In the genomic region with DNA sequence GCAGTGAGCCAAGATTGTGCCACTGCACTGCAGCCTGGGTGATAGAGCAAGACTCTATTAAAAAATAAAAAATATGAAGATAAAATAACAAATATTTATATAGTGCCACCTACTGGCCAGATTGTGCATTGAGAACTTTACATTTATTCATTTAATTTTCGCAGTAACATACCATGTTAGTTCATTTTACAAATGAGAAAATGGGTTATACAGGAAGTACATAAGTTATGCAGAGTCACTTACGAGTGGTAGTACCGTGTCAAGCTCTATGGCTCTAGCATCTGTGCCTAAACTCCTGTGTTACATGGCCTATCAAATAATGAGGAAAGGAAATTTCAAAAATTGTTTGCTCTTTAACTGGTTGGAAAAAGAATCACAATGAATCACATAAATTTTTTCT, we compare ENCODE assay signal across 9 cellular contexts. TPM values are rescaled to one million over a fixed set of nuclear protein-coding genes. Genes with fewer than 3 reads are reported as not detected.
DNase-seq lines count a peak whose midpoint lies in the region; ATAC-seq and TF ChIP-seq lines count a peak whose summit lies in the region.
"Had no signal": no experiment of that assay in that cellular context is flagged by ENCODE, and none has a peak within 500 bp of the region (broad histone marks: within the 10 kb centered on the region; RNA-seq: fewer than 3 reads in every experiment).

No MANE protein-coding gene starts in this region.

- no TSS peak for BruUV-seq in HCT116 (replicated peaks; lab: Mats Ljungman, UMichigan)

- no peaks in the 10 kb centered on the region for H3K27me3 Mint-ChIP-seq in WTC11 (ENCODE audit: low read depth)

- H3K9ac ChIP-seq in HCT116 (ENCODE audit: low read length) = no peak overlapping the region

- peaks cover 59% of the 10 kb centered on the region for H3K79me2 ChIP-seq in HCT116 (ENCODE audit: insufficient read depth, low read length)

- ATAC-seq in HCT116 (peak; percentile 42), WTC11 (no peak), HG03045 (IDR thresholded peaks at IDR 0.05; ENCODE audit: unreplicated experiment) (no peak), Right ventricle myocardium superior (ENCODE audit: poor library complexity) (no peak)

- H3K4me1 ChIP-seq in HCT116 (ENCODE audit: control insufficient read depth in 1 of 2, insufficient read depth in 2 of 2, low read length in 2 of 2) = no peaks in the 10 kb centered on the region
- no peaks in the 10 kb centered on the region for H3K4me1 ChIP-seq in HAP-1
- H3K4me1 ChIP-seq: SJCRH30 had no signal

- peaks cover 8% of the 10 kb centered on the region; the same call in 1 of the 2 replicates for H4K20me1 ChIP-seq in HCT116 (ENCODE audit: insufficient read depth)

- TF ChIP-seq CTCF in HCT116 (IDR thresholded peaks at IDR 0.05 in 2 of 3, conservative IDR thresholded peaks at IDR 0.05 in 1 of 3; ENCODE audit: borderline replicate concordance in 1 of 3, insufficient read depth in 1 of 3, low read depth in 2 of 3, low read length in 2 of 3) (peak in 2 of 3 experiments; percentile 25 to 51; a peak in 4 of 6 replicates), WTC11 (IDR thresholded peaks at IDR 0.05) (peak; percentile 67; the same call in 1 of the 2 replicates), kidney epithelial cell (IDR thresholded peaks at IDR 0.05; ENCODE audit: insufficient read depth, low read length, poor library complexity, severe bottlenecking) (peak; percentile 22)

- H3K9me3 ChIP-seq in HCT116 (ENCODE audit: control insufficient read depth in 1 of 2, insufficient read depth in 1 of 2, low read depth in 1 of 2, low read length in 2 of 2) (no peaks in the 10 kb centered on the region), HAP-1 (no peaks in the 10 kb centered on the region)
- H3K9me3 ChIP-seq: SJCRH30 had no signal

- peak; percentile 37; the same call in 1 of the 2 replicates for TF ChIP-seq RAD21 in HCT116 (IDR thresholded peaks at IDR 0.05; ENCODE audit: low read depth)

- POLR2A ChIA-PET in HCT116 (lab: Charles Lee) = no interaction called here
- POLR2A ChIA-PET in WTC11 (lab: Charles Lee) = no interaction called here

- RAD21 ChIA-PET in HCT116 (lab: Charles Lee; ENCODE audit: low non-redundant PET in 1 of 2, low total read pairs in 2 of 2, uncharacterized antibody in 2 of 2, unreplicated experiment in 2 of 2) = no interaction called here

- H3K27ac ChIP-seq in HCT116 (ENCODE audit: low read depth, low read length) = no peak overlapping the region
- H3K27ac ChIP-seq: SJCRH30 had no signal

- no peak overlapping the region for H2AFZ ChIP-seq in HCT116 (ENCODE audit: low read depth, low read length, poor library complexity, severe bottlenecking)

- H3K36me3 ChIP-seq in HCT116 (ENCODE audit: control insufficient read depth in 1 of 2, insufficient read depth in 2 of 2, low read length in 2 of 2) (peaks cover 52 to 53% of the 10 kb centered on the region in 2 experiments), kidney epithelial cell (ENCODE audit: control insufficient read depth, insufficient read depth, low read length) (no peaks in the 10 kb centered on the region), HAP-1 (replicated peaks) (peaks cover 76% of the 10 kb centered on the region)

- H3K4me3 Mint-ChIP-seq in WTC11 = no peak overlapping the region

- DNase-seq in Caki2 (ENCODE audit: low read depth) (peak; percentile 8), HCT116 (ENCODE audit: low read depth, low spot score) (peak; percentile 10), WTC11 (ENCODE audit: low spot score) (no peak), kidney epithelial cell (ENCODE audit: low read depth) (no peak), HAP-1 (ENCODE audit: low spot score in 2 of 2) (no peak), pons (ENCODE audit: low spot score) (no peak), Right ventricle myocardium superior (no peak)

- H3K27me3 ChIP-seq in HCT116 (ENCODE audit: insufficient read depth, low read length) = no peaks in the 10 kb centered on the region
- H3K27me3 ChIP-seq in kidney epithelial cell (ENCODE audit: control insufficient read depth, insufficient read depth, low read length) = no peaks in the 10 kb centered on the region
- H3K27me3 ChIP-seq in HAP-1 (ENCODE audit: low read depth) = no peaks in the 10 kb centered on the region
- H3K27me3 ChIP-seq: SJCRH30 had no signal

- CTCF ChIA-PET in HCT116 (lab: Charles Lee) (interaction anchor here (0.9 to 1.2 kb wide), 5 partner anchors 8 to 53 kb away, joined by 3 read pairs; no protein-coding TSS in a partner anchor), WTC11 (lab: Charles Lee) (interaction anchor here (0.6 to 1.2 kb wide), 4 partner anchors 10 to 101 kb away, joined by 3 to 4 read pairs (median 3); no protein-coding TSS in a partner anchor)

- peak overlapping the region; percentile 79; the same call in 1 of the 2 replicates for H3K27ac Mint-ChIP-seq in WTC11

- H3K9me3 Mint-ChIP-seq in WTC11 = no peaks in the 10 kb centered on the region

- H3K36me3 Mint-ChIP-seq in WTC11 = peaks cover 80% of the 10 kb centered on the region

- no peak for TF ChIP-seq POLR2A in HCT116 (IDR thresholded peaks at IDR 0.05; ENCODE audit: borderline replicate concordance, extremely low read depth, insufficient read depth, insufficient read length)

- no peaks in the 10 kb centered on the region for H3K4me1 Mint-ChIP-seq in WTC11

- no peak overlapping the region for H3K4me2 ChIP-seq in HCT116 (ENCODE audit: low read length)

- in situ Hi-C loops in Caki2 (cut with HindIII; ENCODE audit: low pct_unique_long_range_greater_than_20kb, low sequenced_read_pairs) (no loop called here), HAP-1 (cut with MboI; ENCODE audit: low sequenced_read_pairs) (no loop called here)

- intact Hi-C loops in HCT116 (cut with micrococcal nuclease) (no loop called here), Right ventricle myocardium superior (cut with DNase I) (no loop called here)

- no peaks in the 10 kb centered on the region for H3K9me2 ChIP-seq in HCT116 (ENCODE audit: insufficient read depth)

- no peak overlapping the region for H3K4me3 ChIP-seq in HCT116 (replicated peaks in 1 of 2; ENCODE audit: low read depth in 1 of 2, low read length in 2 of 2)
- H3K4me3 ChIP-seq in kidney epithelial cell (ENCODE audit: low read depth, low read length) = no peak overlapping the region
- no peak overlapping the region for H3K4me3 ChIP-seq in HAP-1
- H3K4me3 ChIP-seq: SJCRH30 had no signal

TF ChIP-seq in HCT116, 20 proteins besides CTCF, POLR2A, EP300 and RAD21 (continues in another document):
- TF ChIP-seq CBX3 (IDR thresholded peaks at IDR 0.05; ENCODE audit: low read depth) = no peak
- no peak for TF ChIP-seq FOSL1 (IDR thresholded peaks at IDR 0.05; ENCODE audit: low read depth)
- TF ChIP-seq, protein P1, sequence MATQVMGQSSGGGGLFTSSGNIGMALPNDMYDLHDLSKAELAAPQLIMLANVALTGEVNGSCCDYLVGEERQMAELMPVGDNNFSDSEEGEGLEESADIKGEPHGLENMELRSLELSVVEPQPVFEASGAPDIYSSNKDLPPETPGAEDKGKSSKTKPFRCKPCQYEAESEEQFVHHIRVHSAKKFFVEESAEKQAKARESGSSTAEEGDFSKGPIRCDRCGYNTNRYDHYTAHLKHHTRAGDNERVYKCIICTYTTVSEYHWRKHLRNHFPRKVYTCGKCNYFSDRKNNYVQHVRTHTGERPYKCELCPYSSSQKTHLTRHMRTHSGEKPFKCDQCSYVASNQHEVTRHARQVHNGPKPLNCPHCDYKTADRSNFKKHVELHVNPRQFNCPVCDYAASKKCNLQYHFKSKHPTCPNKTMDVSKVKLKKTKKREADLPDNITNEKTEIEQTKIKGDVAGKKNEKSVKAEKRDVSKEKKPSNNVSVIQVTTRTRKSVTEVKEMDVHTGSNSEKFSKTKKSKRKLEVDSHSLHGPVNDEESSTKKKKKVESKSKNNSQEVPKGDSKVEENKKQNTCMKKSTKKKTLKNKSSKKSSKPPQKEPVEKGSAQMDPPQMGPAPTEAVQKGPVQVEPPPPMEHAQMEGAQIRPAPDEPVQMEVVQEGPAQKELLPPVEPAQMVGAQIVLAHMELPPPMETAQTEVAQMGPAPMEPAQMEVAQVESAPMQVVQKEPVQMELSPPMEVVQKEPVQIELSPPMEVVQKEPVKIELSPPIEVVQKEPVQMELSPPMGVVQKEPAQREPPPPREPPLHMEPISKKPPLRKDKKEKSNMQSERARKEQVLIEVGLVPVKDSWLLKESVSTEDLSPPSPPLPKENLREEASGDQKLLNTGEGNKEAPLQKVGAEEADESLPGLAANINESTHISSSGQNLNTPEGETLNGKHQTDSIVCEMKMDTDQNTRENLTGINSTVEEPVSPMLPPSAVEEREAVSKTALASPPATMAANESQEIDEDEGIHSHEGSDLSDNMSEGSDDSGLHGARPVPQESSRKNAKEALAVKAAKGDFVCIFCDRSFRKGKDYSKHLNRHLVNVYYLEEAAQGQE (IDR thresholded peaks at IDR 0.05; ENCODE audit: low read depth) = no peak

TF ChIP-seq in WTC11, 78 proteins besides CTCF, POLR2A, EP300 and RAD21:
- TF ChIP-seq RORB (CRISPR knock-in tag; IDR thresholded peaks at IDR 0.05) (no peak), ELF4 (CRISPR knock-in tag; IDR thresholded peaks at IDR 0.05; ENCODE audit: low read depth) (no peak), NR3C1 (CRISPR knock-in tag; conservative IDR thresholded peaks at IDR 0.05; ENCODE audit: low read depth) (no peak), RELA (CRISPR knock-in tag; IDR thresholded peaks at IDR 0.05; ENCODE audit: borderline replicate concordance) (no peak), ZNF416 (CRISPR knock-in tag; IDR thresholded peaks at IDR 0.05) (no peak), HMGA2 (CRISPR knock-in tag; IDR thresholded peaks at IDR 0.05) (no peak)
- TF ChIP-seq, protein P2, sequence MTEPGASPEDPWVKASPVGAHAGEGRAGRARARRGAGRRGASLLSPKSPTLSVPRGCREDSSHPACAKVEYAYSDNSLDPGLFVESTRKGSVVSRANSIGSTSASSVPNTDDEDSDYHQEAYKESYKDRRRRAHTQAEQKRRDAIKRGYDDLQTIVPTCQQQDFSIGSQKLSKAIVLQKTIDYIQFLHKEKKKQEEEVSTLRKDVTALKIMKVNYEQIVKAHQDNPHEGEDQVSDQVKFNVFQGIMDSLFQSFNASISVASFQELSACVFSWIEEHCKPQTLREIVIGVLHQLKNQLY (CRISPR knock-in tag; IDR thresholded peaks at IDR 0.05) = no peak

RNA-seq across cellular contexts. Expression of a gene that starts 27.9 kb away (rescaled TPM):
- total RNA-seq in Caki2 (2014; rRNA removed; shearing (Covaris generic); ENCODE audit: low replicate concordance) = 13.5 and 18.9 TPM in 2 replicates
- total RNA-seq in HCT116 (2021; ENCODE audit: unreplicated experiment) (48.0 TPM), WTC11 (2021) (73.9 to 96.9 TPM (median 82.9 TPM) in 3 replicates), kidney epithelial cell (26.6 and 32.6 TPM in 2 replicates), Right ventricle myocardium superior (14.6 TPM)
- 4.6 and 7.1 TPM in 2 replicates for polyA plus RNA-seq in HCT116 (2012)

Comparison
In these comparisons a context has a peak if more than half of its experiments do, and no peak if none do; other contexts are left out.
1. DNase-seq: peak in Caki2 (single experiment) and HCT116 (single experiment); none in WTC11 (single experiment), kidney epithelial cell (single experiment), HAP-1 (0 of 2), pons (single experiment) and Right ventricle myocardium superior (single experiment).
2. Peak in every context shown above with its lines, with median percentiles within 50 percentile points of each other: CTCF ChIP-seq.